In genomic region chr1:109197163-109198042, GRCh38 we compare ENCODE assay signal across 8 cellular contexts. TPM values are rescaled to one million over a fixed set of nuclear protein-coding genes. Genes with fewer than 3 reads are reported as not detected.
DNase-seq lines count a peak whose midpoint lies in the region; ATAC-seq and TF ChIP-seq lines count a peak whose summit lies in the region.
"Had no signal": no experiment of that assay in that cellular context is flagged by ENCODE, and none has a peak within 500 bp of the region (broad histone marks: within the 10 kb centered on the region; RNA-seq: fewer than 3 reads in every experiment).

No MANE protein-coding gene starts in this region.

- no peak overlapping the region; the same call in 1 of the 2 replicates for H2AFZ ChIP-seq in SK-N-SH (ENCODE audit: low read depth)

- POLR2A ChIA-PET in SK-N-SH (lab: Yijun Ruan, JAX): no interaction called here

- WGBS in SK-N-SH (ENCODE audit: low lambda C conversion rate): 10% methylated on average over 10 of the region's 10 CpGs

- no peak for TF ChIP-seq RAD21 in SK-N-SH (IDR thresholded peaks at IDR 0.05; ENCODE audit: low read length)

- no peaks in the 10 kb centered on the region for H3K27me3 ChIP-seq in SK-N-SH (ENCODE audit: insufficient read depth)
- H3K27me3 ChIP-seq in skeletal muscle satellite cell (ENCODE audit: control insufficient read depth, insufficient read depth, low read length): no peaks in the 10 kb centered on the region

- peak overlapping the region; percentile 50 to 93; a peak in 3 of 4 replicates for H3K27ac ChIP-seq in SK-N-SH (ENCODE audit: low read depth in 2 of 2, low read length in 1 of 2)

- H3F3A ChIP-seq in SK-N-SH (replicated peaks; ENCODE audit: insufficient read depth): peaks cover 27% of the 10 kb centered on the region

- H3K4me2 ChIP-seq in SK-N-SH (peak overlapping the region; percentile 65), skeletal muscle satellite cell (ENCODE audit: low read length) (peak overlapping the region; percentile 45)

- peaks cover 5 to 10% of the 10 kb centered on the region in 2 experiments; a peak in 3 of 4 replicates for H3K4me1 ChIP-seq in SK-N-SH (ENCODE audit: control insufficient read depth in 1 of 2, insufficient read depth in 2 of 2, low read depth in 1 of 2, low read length in 1 of 2)
- H3K4me1 ChIP-seq in skeletal muscle satellite cell (ENCODE audit: control insufficient read depth, insufficient read depth, low read length): peaks cover 33% of the 10 kb centered on the region

- CTCF ChIA-PET in SK-N-SH (lab: Yijun Ruan, JAX): interaction anchor here (1.1 kb wide), 1 partner anchor 201 kb away, joined by 3 read pairs; no protein-coding TSS in a partner anchor

- H3K79me2 ChIP-seq in SK-N-SH (ENCODE audit: insufficient read depth): no peaks in the 10 kb centered on the region

- H4K20me1 ChIP-seq in SK-N-SH (ENCODE audit: insufficient read depth): no peaks in the 10 kb centered on the region

- H3K9ac ChIP-seq in SK-N-SH (peak overlapping the region; percentile 61; the same call in 1 of the 2 replicates), skeletal muscle satellite cell (ENCODE audit: low read depth, low read length) (peak overlapping the region; percentile 42)

- H3K4me3 ChIP-seq in SK-N-SH (ENCODE audit: low read depth in 2 of 2, low read length in 1 of 2): peak overlapping the region in 1 of 2 experiments; percentile 14; a peak in 1 of 4 replicates
- no peak overlapping the region for H3K4me3 ChIP-seq in skeletal muscle satellite cell (ENCODE audit: low read length)
- H3K4me3 ChIP-seq: HAP-1 had no signal

- TF ChIP-seq EP300 in SK-N-SH (IDR thresholded peaks at IDR 0.05; ENCODE audit: borderline replicate concordance in 1 of 2, low read depth in 1 of 2, low read length in 1 of 2): peak in 1 of 2 experiments; percentile 66; a peak in 1 of 4 replicates

- H3K9me2 ChIP-seq in SK-N-SH: no peaks in the 10 kb centered on the region

- ATAC-seq in HG03460 (IDR thresholded peaks at IDR 0.05; ENCODE audit: unreplicated experiment) (no peak), GM18867 (IDR thresholded peaks at IDR 0.05; ENCODE audit: unreplicated experiment) (no peak)

- TF ChIP-seq CTCF in SK-N-SH (IDR thresholded peaks at IDR 0.05): no peak

- H3K36me3 ChIP-seq in SK-N-SH (replicated peaks in 1 of 2; ENCODE audit: control insufficient read depth in 1 of 2, insufficient read depth in 2 of 2, low read length in 1 of 2): no peaks in the 10 kb centered on the region
- no peaks in the 10 kb centered on the region for H3K36me3 ChIP-seq in skeletal muscle satellite cell (ENCODE audit: insufficient read depth, low read length)
- H3K36me3 ChIP-seq: HAP-1 had no signal

- H3K9me3 ChIP-seq in SK-N-SH (no peaks in the 10 kb centered on the region), skeletal muscle satellite cell (replicated peaks; ENCODE audit: low read length) (no peaks in the 10 kb centered on the region)
- H3K9me3 ChIP-seq: HAP-1 had no signal

- peak; percentile 73 for DNase-seq in H4 (ENCODE audit: low spot score)
- no peak for DNase-seq in SK-N-SH
- DNase-seq in fibroblast of the conjunctiva (ENCODE audit: low read depth): peak; percentile 77
- DNase-seq in KG1 (lab: John Stamatoyannopoulos, UW): no peak

TF ChIP-seq in SK-N-SH, 30 proteins besides CTCF, POLR2A, EP300 and RAD21 (continues in another document):
- TF ChIP-seq GABPA (IDR thresholded peaks at IDR 0.05; ENCODE audit: low read depth) (no peak), TCF12 (IDR thresholded peaks at IDR 0.05) (peak; percentile 92), YY1 (IDR thresholded peaks at IDR 0.05; ENCODE audit: low read depth) (peak; percentile 50; the same call in 1 of the 2 replicates), SIN3A (IDR thresholded peaks at IDR 0.05; ENCODE audit: borderline replicate concordance, low read depth, low read length) (peak; percentile 90), ZBTB33 (IDR thresholded peaks at IDR 0.05; ENCODE audit: borderline replicate concordance, low read depth) (peak; percentile 52; the same call in 1 of the 2 replicates), JUND (IDR thresholded peaks at IDR 0.05) (peak; percentile 90), FOXM1 (IDR thresholded peaks at IDR 0.05; ENCODE audit: low read depth) (no peak), REST (IDR thresholded peaks at IDR 0.05; ENCODE audit: low read depth, low read length) (0 out of 2 replicates have a peak, but pooled peaks have one; percentile 50), FOSL2 (IDR thresholded peaks at IDR 0.05; ENCODE audit: borderline replicate concordance, low read depth) (peak; percentile 88), CHD2 (IDR thresholded peaks at IDR 0.05; ENCODE audit: low read length, partially characterized antibody) (no peak), MEF2A (IDR thresholded peaks at IDR 0.05; ENCODE audit: borderline replicate concordance, low read depth) (peak; percentile 55; the same call in 1 of the 2 replicates), MXI1 (IDR thresholded peaks at IDR 0.05; ENCODE audit: low read depth, low read length) (no peak), PBX3 (IDR thresholded peaks at IDR 0.05) (peak; percentile 90), ELF1 (IDR thresholded peaks at IDR 0.05) (peak; percentile 58), EZH2phosphoT487 (IDR thresholded peaks at IDR 0.05; ENCODE audit: borderline replicate concordance, low read depth) (no peak), NFIC (IDR thresholded peaks at IDR 0.05; ENCODE audit: borderline replicate concordance) (peak; percentile 41; the same call in 1 of the 2 replicates), USF1 (IDR thresholded peaks at IDR 0.05; ENCODE audit: borderline replicate concordance, low read depth) (0 out of 2 replicates have a peak, but pooled peaks have one; percentile 9)

RNA-seq across cellular contexts. Expression of gene SARS1, which starts 16.3 kb away (rescaled TPM):
- total RNA-seq in H4 (2014; rRNA removed; shearing (Covaris generic)): 227 and 230 TPM in 2 replicates
- polyA plus RNA-seq in SK-N-SH (2012; rRNA removed): 98.3 and 106 TPM in 2 replicates
- 95.9 and 106 TPM in 2 replicates for polyA plus RNA-seq in SK-N-SH (2012; cell fraction: cytosol; rRNA removed)
- 152 and 184 TPM in 2 replicates for polyA plus RNA-seq in SK-N-SH (2012; cell fraction: nucleus; rRNA removed)
- total RNA-seq in skeletal muscle satellite cell (2012; rRNA removed): 199 and 255 TPM in 2 replicates

RNA-seq across cellular contexts. Expression of gene CELSR2, which starts 51.9 kb away (rescaled TPM):
- total RNA-seq in H4 (2014; rRNA removed; shearing (Covaris generic)): 1.7 and 1.9 TPM in 2 replicates
- 1.7 and 3.5 TPM in 2 replicates for polyA plus RNA-seq in SK-N-SH (2012; rRNA removed)
- polyA plus RNA-seq in SK-N-SH (2012; cell fraction: cytosol; rRNA removed): 2.0 and 3.3 TPM in 2 replicates
- polyA plus RNA-seq in SK-N-SH (2012; cell fraction: nucleus; rRNA removed): 9.3 and 12.7 TPM in 2 replicates
- 0.25 and 0.44 TPM in 2 replicates for total RNA-seq in skeletal muscle satellite cell (2012; rRNA removed)

Comparison
In these comparisons a context has a peak if more than half of its experiments do, and no peak if none do; other contexts are left out.
1. DNase-seq: peak in H4 (single experiment) and fibroblast of the conjunctiva (single experiment); none in SK-N-SH (single experiment) and KG1 (single experiment).